15 cellular contexts compared by ENCODE assay signal in the genomic region with DNA sequence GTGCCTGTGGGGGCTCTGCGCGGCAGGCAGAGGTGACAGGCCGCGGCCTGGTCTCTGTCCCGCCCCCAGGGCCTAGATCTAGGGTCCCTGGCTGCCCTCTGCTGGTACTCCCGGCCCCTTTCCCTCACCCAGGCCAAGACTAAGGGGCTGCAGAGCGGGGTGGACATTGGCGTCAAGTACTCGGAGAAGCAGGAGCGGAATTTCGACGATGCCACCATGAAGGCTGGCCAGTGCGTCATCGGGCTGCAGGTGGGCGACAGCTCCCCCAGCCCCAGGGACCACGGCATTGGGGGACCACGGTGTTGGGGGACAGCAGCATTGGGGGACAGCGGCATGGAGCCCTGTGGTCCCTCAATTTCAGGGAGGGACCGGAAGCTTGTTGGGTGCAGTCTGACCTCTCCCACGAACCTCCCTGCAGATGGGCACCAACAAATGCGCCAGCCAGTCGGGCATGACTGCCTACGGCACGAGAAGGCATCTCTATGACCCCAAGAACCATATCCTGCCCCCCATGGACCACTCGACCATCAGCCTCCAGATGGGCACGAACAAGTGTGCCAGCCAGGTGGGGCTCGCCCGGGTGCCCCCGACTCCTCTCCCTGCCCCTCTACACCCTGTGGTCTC. TPM values are rescaled to one million over a fixed set of nuclear protein-coding genes. Genes with fewer than 3 reads are reported as not detected.
A peak's percentile ranks its signal among the peaks of the same experiment; 100 is the strongest.
DNase-seq lines count a peak whose midpoint lies in the region; ATAC-seq and TF ChIP-seq lines count a peak whose summit lies in the region.
"Had no signal": no experiment of that assay in that cellular context is flagged by ENCODE, and none has a peak within 500 bp of the region (broad histone marks: within the 10 kb centered on the region; RNA-seq: fewer than 3 reads in every experiment).

No MANE protein-coding gene starts in this region.

- ATAC-seq in activated naive CD8-positive, alpha-beta T cell treated with anti-CD3 and anti-CD28 coated beads, Interleukin-2, amount 50 U/mL, for 24 hours = no peak
- ATAC-seq in HG03196 (IDR thresholded peaks at IDR 0.05; ENCODE audit: unreplicated experiment) = no peak
- ATAC-seq: stimulated activated naive CD8-positive, alpha-beta T cell treated with anti-CD3 and anti-CD28 coated beads, Interleukin-15, amount 100 ng/mL, for 72 hours had no signal

- in situ Hi-C loops in brain microvascular endothelial cell (cut with HindIII; ENCODE audit: low pct_ligation_motif_present, low sequenced_read_pairs) = no loop called here

- H3K27ac Mint-ChIP-seq in activated naive CD8-positive, alpha-beta T cell treated with anti-CD3 and anti-CD28 coated beads for 36 hours = no peak overlapping the region
- no peak overlapping the region for H3K27ac Mint-ChIP-seq in activated naive CD8-positive, alpha-beta T cell treated with anti-CD3 and anti-CD28 coated beads, Interleukin-2, amount 50 U/mL, for 24 hours
- peak overlapping the region; percentile 67 to 100 (median 96) for H3K27ac Mint-ChIP-seq in IgD-negative memory B cell
- H3K27ac Mint-ChIP-seq: stimulated activated naive CD8-positive, alpha-beta T cell treated with anti-CD3 and anti-CD28 coated beads, Interleukin-15, amount 100 ng/mL, for 72 hours had no signal

- H3K9me3 Mint-ChIP-seq in activated naive CD8-positive, alpha-beta T cell treated with anti-CD3 and anti-CD28 coated beads for 36 hours = peaks cover 2% of the 10 kb centered on the region
- H3K9me3 Mint-ChIP-seq in activated naive CD8-positive, alpha-beta T cell treated with anti-CD3 and anti-CD28 coated beads, Interleukin-2, amount 50 U/mL, for 24 hours = peaks cover 4% of the 10 kb centered on the region
- peaks cover 0 to 2% (median 0%) of the 10 kb centered on the region in 3 donors for H3K9me3 Mint-ChIP-seq in IgD-negative memory B cell
- H3K9me3 Mint-ChIP-seq: activated T-cell treated with anti-CD3 and anti-CD28 coated beads, Interleukin-2, amount 50 U/mL, for 24 hours; stimulated activated naive CD8-positive, alpha-beta T cell treated with anti-CD3 and anti-CD28 coated beads, Interleukin-15, amount 100 ng/mL, for 72 hours had no signal

- no peaks in the 10 kb centered on the region for H3K27me3 Mint-ChIP-seq in activated naive CD8-positive, alpha-beta T cell treated with anti-CD3 and anti-CD28 coated beads for 36 hours
- H3K27me3 Mint-ChIP-seq in activated naive CD8-positive, alpha-beta T cell treated with anti-CD3 and anti-CD28 coated beads, Interleukin-2, amount 50 U/mL, for 24 hours = no peaks in the 10 kb centered on the region
- no peaks in the 10 kb centered on the region for H3K27me3 Mint-ChIP-seq in IgD-negative memory B cell
- H3K27me3 Mint-ChIP-seq: activated T-cell treated with anti-CD3 and anti-CD28 coated beads, Interleukin-2, amount 50 U/mL, for 24 hours; stimulated activated naive CD8-positive, alpha-beta T cell treated with anti-CD3 and anti-CD28 coated beads, Interleukin-15, amount 100 ng/mL, for 72 hours had no signal

- peaks cover 45% of the 10 kb centered on the region for H3K4me1 Mint-ChIP-seq in activated naive CD8-positive, alpha-beta T cell treated with anti-CD3 and anti-CD28 coated beads for 36 hours
- peaks cover 39% of the 10 kb centered on the region for H3K4me1 Mint-ChIP-seq in activated naive CD8-positive, alpha-beta T cell treated with anti-CD3 and anti-CD28 coated beads, Interleukin-2, amount 50 U/mL, for 24 hours
- H3K4me1 Mint-ChIP-seq in IgD-negative memory B cell = peaks cover 25 to 31% (median 26%) of the 10 kb centered on the region in 3 donors

- H3K36me3 Mint-ChIP-seq in activated naive CD8-positive, alpha-beta T cell treated with anti-CD3 and anti-CD28 coated beads for 36 hours = peaks cover 38% of the 10 kb centered on the region
- H3K36me3 Mint-ChIP-seq in activated naive CD8-positive, alpha-beta T cell treated with anti-CD3 and anti-CD28 coated beads, Interleukin-2, amount 50 U/mL, for 24 hours (ENCODE audit: low read depth) = peaks cover 26% of the 10 kb centered on the region
- H3K36me3 Mint-ChIP-seq in IgD-negative memory B cell = peaks cover 2% of the 10 kb centered on the region

- no peaks in the 10 kb centered on the region for H3K9me3 ChIP-seq in spleen
- H3K9me3 ChIP-seq: sigmoid colon had no signal

- H3K27me3 ChIP-seq in brain microvascular endothelial cell (replicated peaks) = no peaks in the 10 kb centered on the region
- no peaks in the 10 kb centered on the region for H3K27me3 ChIP-seq in spleen (replicated peaks in 1 of 7)

- TF ChIP-seq CTCF in brain microvascular endothelial cell (IDR thresholded peaks at IDR 0.05; ENCODE audit: low read depth, low read length, missing control alignments) = peak; percentile 32
- no peak for TF ChIP-seq CTCF in spleen (IDR thresholded peaks at IDR 0.05 in 8 of 11, conservative IDR thresholded peaks at IDR 0.05 in 3 of 11)

- peaks cover 57% of the 10 kb centered on the region for H3K36me3 ChIP-seq in brain microvascular endothelial cell (replicated peaks)
- peaks cover 0 to 67% (median 47%) of the 10 kb centered on the region in 6 donors for H3K36me3 ChIP-seq in spleen

- 83 to 89% (median 88%) methylated on average over 29 of the region's 29 CpGs for WGBS in spleen, 5 donors

- peak; percentile 26 for DNase-seq in activated naive CD8-positive, alpha-beta T cell treated with anti-CD3 and anti-CD28 coated beads for 36 hours
- no peak for DNase-seq in activated naive CD8-positive, alpha-beta T cell treated with anti-CD3 and anti-CD28 coated beads, Interleukin-2, amount 50 U/mL, for 24 hours
- DNase-seq in brain microvascular endothelial cell (no peak), spleen (peak; percentile 81), NCI-H187 (lab: John Stamatoyannopoulos, UW) (no peak), NCI-H2081 (lab: John Stamatoyannopoulos, UW) (no peak)
- DNase-seq: activated T-cell treated with anti-CD3 and anti-CD28 coated beads, Interleukin-2, amount 50 U/mL, for 24 hours; aorta; NCI-H146; NCI-H69; SHP77 treated with DMSO at 0.1 percent for 48 hours; sigmoid colon; stimulated activated naive CD8-positive, alpha-beta T cell treated with anti-CD3 and anti-CD28 coated beads, Interleukin-15, amount 100 ng/mL, for 72 hours had no signal

- no peak overlapping the region for H3K4me3 Mint-ChIP-seq in activated naive CD8-positive, alpha-beta T cell treated with anti-CD3 and anti-CD28 coated beads for 36 hours
- no peak overlapping the region for H3K4me3 Mint-ChIP-seq in activated naive CD8-positive, alpha-beta T cell treated with anti-CD3 and anti-CD28 coated beads, Interleukin-2, amount 50 U/mL, for 24 hours
- peak overlapping the region in 2 of 4 donors; percentile 63 to 93 for H3K4me3 Mint-ChIP-seq in IgD-negative memory B cell
- H3K4me3 Mint-ChIP-seq: activated T-cell treated with anti-CD3 and anti-CD28 coated beads, Interleukin-2, amount 50 U/mL, for 24 hours; stimulated activated naive CD8-positive, alpha-beta T cell treated with anti-CD3 and anti-CD28 coated beads, Interleukin-15, amount 100 ng/mL, for 72 hours had no signal

- intact Hi-C loops in spleen (cut with DNase I; ENCODE audit: low total_unique reads) = no loop called here

- no peak overlapping the region for H3K27ac ChIP-seq in brain microvascular endothelial cell
- peak overlapping the region in 3 of 8 donors; percentile 85 to 94 (median 93) for H3K27ac ChIP-seq in spleen
- H3K27ac ChIP-seq: sigmoid colon had no signal

- H3K4me3 ChIP-seq in brain microvascular endothelial cell (ENCODE audit: low read depth, low read length) (no peak overlapping the region), spleen (no peak overlapping the region)
- H3K4me3 ChIP-seq: sigmoid colon had no signal

- peaks cover 29 to 82% (median 50%) of the 10 kb centered on the region in 6 donors for H3K4me1 ChIP-seq in spleen

- no peak for TF ChIP-seq POLR2A in spleen (IDR thresholded peaks at IDR 0.05)

RNA-seq across cellular contexts. Expression of a gene that starts 3.8 kb away (rescaled TPM):
- 10 to 100 TPM in 1 of 2 experiments, 1 to 10 TPM in 1; 9.8 to 11.2 TPM for total RNA-seq in activated naive CD8-positive, alpha-beta T cell treated with anti-CD3 and anti-CD28 coated beads for 36 hours
- polyA plus RNA-seq in IgD-negative memory B cell (21.4 TPM), spleen (100 to 1,000 TPM in 2 of 3 donors, 10 to 100 TPM in 1; 67.5 to 197 (median 152) TPM)
- total RNA-seq in spleen = 100 to 1,000 TPM in 3 of 7 donors, 10 to 100 TPM in 4; 64.6 to 162 (median 94.7) TPM

RNA-seq across cellular contexts. Expression of a gene that starts 9.7 kb away (rescaled TPM):
- 10 to 100 TPM; 76.0 to 80.5 TPM for total RNA-seq in activated naive CD8-positive, alpha-beta T cell treated with anti-CD3 and anti-CD28 coated beads for 36 hours
- polyA plus RNA-seq in IgD-negative memory B cell (596 TPM), spleen (100 to 1,000 TPM; 126 to 147 (median 140) TPM)
- 100 to 1,000 TPM; 102 to 296 (median 233) TPM for total RNA-seq in spleen

RNA-seq across cellular contexts. Expression of a gene that starts 14.8 kb away (rescaled TPM):
- not detected for total RNA-seq in activated naive CD8-positive, alpha-beta T cell treated with anti-CD3 and anti-CD28 coated beads for 36 hours
- polyA plus RNA-seq in IgD-negative memory B cell (not detected), spleen (not detected)
- not detected for total RNA-seq in spleen
- total RNA-seq: aorta, sigmoid colon had no signal
- polyA plus RNA-seq: aorta, sigmoid colon had no signal

RNA-seq across cellular contexts. Expression of a gene that starts 15.2 kb away (rescaled TPM):
- 100 to 1,000 TPM; 136 to 138 TPM for total RNA-seq in activated naive CD8-positive, alpha-beta T cell treated with anti-CD3 and anti-CD28 coated beads for 36 hours
- polyA plus RNA-seq in IgD-negative memory B cell (82.6 TPM), spleen (100 to 1,000 TPM; 172 to 560 (median 460) TPM)
- 100 to 1,000 TPM; 187 to 275 (median 240) TPM for total RNA-seq in spleen

RNA-seq across cellular contexts. Expression of a gene that starts 30.9 kb away (rescaled TPM):
- 100 to 1,000 TPM; 113 to 122 TPM for total RNA-seq in activated naive CD8-positive, alpha-beta T cell treated with anti-CD3 and anti-CD28 coated beads for 36 hours
- polyA plus RNA-seq in IgD-negative memory B cell (391 TPM), spleen (100 to 1,000 TPM; 205 to 356 (median 329) TPM)
- 100 to 1,000 TPM; 161 to 258 (median 237) TPM for total RNA-seq in spleen

Comparison
In these comparisons a context has a peak if more than half of its experiments do, and no peak if none do; other contexts are left out.
1. DNase-seq: peak in activated naive CD8-positive, alpha-beta T cell treated with anti-CD3 and anti-CD28 coated beads for 36 hours (single experiment) and spleen (single experiment); none in activated naive CD8-positive, alpha-beta T cell treated with anti-CD3 and anti-CD28 coated beads, Interleukin-2, amount 50 U/mL, for 24 hours (single experiment), brain microvascular endothelial cell (single experiment), NCI-H187 (0 of 2) and NCI-H2081 (0 of 2).
2. H3K27ac Mint-ChIP-seq: peak in IgD-negative memory B cell (3 of 3); none in activated naive CD8-positive, alpha-beta T cell treated with anti-CD3 and anti-CD28 coated beads for 36 hours (single experiment) and activated naive CD8-positive, alpha-beta T cell treated with anti-CD3 and anti-CD28 coated beads, Interleukin-2, amount 50 U/mL, for 24 hours (single experiment).
3. RNA of a gene that starts 3.8 kb away (total RNA-seq): 64.6 to 162 TPM in spleen; 9.8 to 11.2 TPM in activated naive CD8-positive, alpha-beta T cell treated with anti-CD3 and anti-CD28 coated beads for 36 hours; every median in the first group is over 4 times any median in the second.